ENCODE assay signal across 1 cellular context in genomic region chr9:106529616-106530015, GRCh38.
TF ChIP-seq lines count a peak whose summit lies in the region.

No MANE protein-coding gene starts in this region.

TF ChIP-seq in SK-N-SH, 30 proteins besides CTCF, POLR2A, EP300 and RAD21 (continued from another document):
- TF ChIP-seq REST (IDR thresholded peaks at IDR 0.05; ENCODE audit: low read depth, low read length) = no peak
- TF ChIP-seq SIN3A (IDR thresholded peaks at IDR 0.05; ENCODE audit: borderline replicate concordance, low read depth, low read length) = no peak
- TF ChIP-seq GABPA (IDR thresholded peaks at IDR 0.05; ENCODE audit: low read depth) = no peak
TF ChIP-seq in SK-N-SH: peak in this region for 0.
